In genomic region chr21:39347537-39347936, GRCh38 we compare ENCODE assay signal across 2 cellular contexts.
TF ChIP-seq lines count a peak whose summit lies in the region.

No MANE protein-coding gene starts in this region.

TF ChIP-seq in H1, 55 proteins besides CTCF, POLR2A, EP300 and RAD21:
- TF ChIP-seq SIN3A (conservative IDR thresholded peaks at IDR 0.05 in 1 of 2, IDR thresholded peaks at IDR 0.05 in 1 of 2; ENCODE audit: low read depth in 1 of 2, low read length in 2 of 2) (no peak), HDAC2 (IDR thresholded peaks at IDR 0.05; ENCODE audit: borderline replicate concordance in 1 of 2, low read depth in 2 of 2, low read length in 2 of 2) (no peak), E2F6 (IDR thresholded peaks at IDR 0.05) (no peak), CBX8 (IDR thresholded peaks at IDR 0.05; ENCODE audit: borderline replicate concordance, low read depth, low read length) (no peak), BCL11A (IDR thresholded peaks at IDR 0.05; ENCODE audit: low read depth in 2 of 2, low read length in 2 of 2) (no peak), RBBP5 (IDR thresholded peaks at IDR 0.05; ENCODE audit: borderline replicate concordance, low read depth, low read length) (no peak), USF2 (IDR thresholded peaks at IDR 0.05; ENCODE audit: low read length) (no peak), CEBPB (IDR thresholded peaks at IDR 0.05; ENCODE audit: low read depth, low read length) (no peak), CBX5 (IDR thresholded peaks at IDR 0.05; ENCODE audit: low read depth, low read length) (no peak), CTBP2 (IDR thresholded peaks at IDR 0.05; ENCODE audit: borderline replicate concordance, insufficient read depth, insufficient read length, low read length) (no peak), RNF2 (IDR thresholded peaks at IDR 0.05; ENCODE audit: borderline replicate concordance, low read depth, low read length, missing control alignments, poor library complexity, severe bottlenecking) (no peak), CHD7 (IDR thresholded peaks at IDR 0.05; ENCODE audit: insufficient replicate concordance, low read length) (no peak), MAX (IDR thresholded peaks at IDR 0.05) (no peak), CREB1 (IDR thresholded peaks at IDR 0.05) (no peak)
TF ChIP-seq in H1: peak in this region for 0.

TF ChIP-seq in HEK293T, 16 proteins besides CTCF, POLR2A, EP300 and RAD21:
- TF ChIP-seq ELF4 (IDR thresholded peaks at IDR 0.05) (no peak), SUZ12 (IDR thresholded peaks at IDR 0.05) (no peak), LEF1 (IDR thresholded peaks at IDR 0.05; ENCODE audit: borderline replicate concordance) (no peak), FOXM1 (IDR thresholded peaks at IDR 0.05; ENCODE audit: borderline replicate concordance) (no peak), TARDBP (IDR thresholded peaks at IDR 0.05) (no peak), ARNT (IDR thresholded peaks at IDR 0.05) (no peak), PKNOX1 (IDR thresholded peaks at IDR 0.05) (no peak), HDGF (IDR thresholded peaks at IDR 0.05; ENCODE audit: borderline replicate concordance) (no peak), NFRKB (IDR thresholded peaks at IDR 0.05) (no peak), BHLHE40 (IDR thresholded peaks at IDR 0.05; ENCODE audit: borderline replicate concordance) (no peak), L3MBTL2 (conservative IDR thresholded peaks at IDR 0.05) (no peak), ZNF384 (IDR thresholded peaks at IDR 0.05) (no peak), FOXA1 (IDR thresholded peaks at IDR 0.05) (no peak), FOXK2 (IDR thresholded peaks at IDR 0.05) (no peak), CTBP1 (IDR thresholded peaks at IDR 0.05; ENCODE audit: borderline replicate concordance) (no peak)
